8 cellular contexts compared by ENCODE assay signal in genomic region chr13:33251131-33251629, GRCh38. TPM values are rescaled to one million over a fixed set of nuclear protein-coding genes. Genes with fewer than 3 reads are reported as not detected.
A peak's percentile ranks its signal among the peaks of the same experiment; 100 is the strongest.
DNase-seq lines count a peak whose midpoint lies in the region; ATAC-seq and TF ChIP-seq lines count a peak whose summit lies in the region.

No MANE protein-coding gene starts in this region.

- no peaks in the 10 kb centered on the region for H3K9me2 ChIP-seq in PC-9 (ENCODE audit: insufficient read depth)

- H3K9me3 ChIP-seq in PC-9 (ENCODE audit: insufficient read depth, low read depth) (no peaks in the 10 kb centered on the region), subcutaneous abdominal adipose tissue (ENCODE audit: control insufficient read depth in 5 of 5, low read length in 5 of 5) (no peaks in the 10 kb centered on the region), Caco-2 (no peaks in the 10 kb centered on the region)

- no peak overlapping the region for H2AFZ ChIP-seq in PC-9

- peaks cover 7% of the 10 kb centered on the region for H3K9me3 Mint-ChIP-seq in Caco-2 (ENCODE audit: unreplicated experiment)

- peaks cover 16% of the 10 kb centered on the region for H3F3A ChIP-seq in PC-9 (ENCODE audit: insufficient read depth, low read depth)

- H3K4me3 Mint-ChIP-seq in Caco-2 (ENCODE audit: unreplicated experiment): no peak overlapping the region

- intact Hi-C loops in PC-9 (cut with micrococcal nuclease; ENCODE audit: unreplicated experiment) (no loop called here), Caco-2 (cut with micrococcal nuclease; ENCODE audit: unreplicated experiment) (no loop called here)

- H3K27ac ChIP-seq in PC-9 (peak overlapping the region; percentile 46), foreskin keratinocyte (peak overlapping the region; percentile 9), subcutaneous abdominal adipose tissue (ENCODE audit: low read depth, low read length) (peak overlapping the region; percentile 74)

- H3K9ac ChIP-seq in subcutaneous abdominal adipose tissue (ENCODE audit: low read length in 5 of 5): peak overlapping the region in 1 of 5 donors; percentile 13

- no TSS peak for BruUV-seq in PC-9 (replicated peaks; lab: Mats Ljungman, UMichigan)
- no TSS peak for BruUV-seq in Caco-2 (replicated peaks; lab: Mats Ljungman, UMichigan)

- H3K36me3 ChIP-seq in PC-9 (ENCODE audit: low read depth): no peaks in the 10 kb centered on the region
- H3K36me3 ChIP-seq in subcutaneous abdominal adipose tissue (ENCODE audit: control insufficient read depth in 5 of 5, insufficient read depth in 5 of 5, low read length in 5 of 5): peaks cover 0 to 5% (median 2%) of the 10 kb centered on the region in 5 donors
- H3K36me3 ChIP-seq in Caco-2 (ENCODE audit: control insufficient read depth, insufficient read depth, low read length): no peaks in the 10 kb centered on the region

- H3K36me3 Mint-ChIP-seq in Caco-2 (ENCODE audit: insufficient read depth, unreplicated experiment): no peaks in the 10 kb centered on the region

- POLR2A ChIA-PET in PC-9 (lab: Charles Lee; ENCODE audit: unreplicated experiment) (interaction anchor here (0.6 to 0.7 kb wide), 2 partner anchors 256 to 420 kb away, joined by 3 read pairs; no protein-coding TSS in a partner anchor), Caco-2 (lab: Charles Lee) (no interaction called here)

- peak; percentile 82 for ATAC-seq in GM18867 (IDR thresholded peaks at IDR 0.05; ENCODE audit: unreplicated experiment)
- peak; percentile 90 for ATAC-seq in HG02884 (IDR thresholded peaks at IDR 0.05; ENCODE audit: unreplicated experiment)
- ATAC-seq in foreskin keratinocyte: peak; percentile 99
- no peak for ATAC-seq in GM21526 (IDR thresholded peaks at IDR 0.05; ENCODE audit: low FRiP score, unreplicated experiment)
- ATAC-seq in GM18520 (IDR thresholded peaks at IDR 0.05; ENCODE audit: unreplicated experiment): no peak

- H3K27me3 ChIP-seq in PC-9 (ENCODE audit: insufficient read depth, low read depth) (no peaks in the 10 kb centered on the region), foreskin keratinocyte (no peaks in the 10 kb centered on the region), subcutaneous abdominal adipose tissue (ENCODE audit: control insufficient read depth in 5 of 5, insufficient read depth in 4 of 5, low read length in 5 of 5) (no peaks in the 10 kb centered on the region), Caco-2 (replicated peaks; ENCODE audit: control insufficient read depth, insufficient read depth, low read length) (no peaks in the 10 kb centered on the region)

- H3K4me2 ChIP-seq in PC-9: peak overlapping the region; percentile 61

- H3K4me1 Mint-ChIP-seq in Caco-2 (ENCODE audit: low read depth, unreplicated experiment): no peaks in the 10 kb centered on the region

- peaks cover 40% of the 10 kb centered on the region for H3K79me2 ChIP-seq in PC-9 (ENCODE audit: low read depth)

- H3K4me3 ChIP-seq in PC-9 (no peak overlapping the region), subcutaneous abdominal adipose tissue (ENCODE audit: low read depth in 1 of 5, low read length in 5 of 5) (peak overlapping the region in 1 of 5 donors; percentile 3), Caco-2 (ENCODE audit: low read depth, low read length) (no peak overlapping the region)

- CTCF ChIA-PET in PC-9 (lab: Charles Lee) (interaction anchor here (1.2 kb wide), 2 partner anchors 11 to 22 kb away, joined by 3 read pairs; no protein-coding TSS in a partner anchor), Caco-2 (lab: Charles Lee) (no interaction called here)

- H4K20me1 ChIP-seq in PC-9 (ENCODE audit: insufficient read depth): 0 out of 2 replicates have a peak, but pooled peaks cover 2% of the 10 kb centered on the region

- DNase-seq in PC-9 (peak; percentile 50 to 91), foreskin keratinocyte (peak; percentile 87 to 91), Caco-2 (no peak)

- H3K27ac Mint-ChIP-seq in Caco-2 (ENCODE audit: unreplicated experiment): no peak overlapping the region

- TF ChIP-seq CTCF in PC-9 (conservative IDR thresholded peaks at IDR 0.05) (no peak), foreskin keratinocyte (conservative IDR thresholded peaks at IDR 0.05) (no peak), Caco-2 (IDR thresholded peaks at IDR 0.05; ENCODE audit: insufficient read depth in 1 of 2, low read depth in 1 of 2, low read length in 1 of 2, severe bottlenecking in 1 of 2, unreplicated experiment in 1 of 2) (no peak)

- H3K27me3 Mint-ChIP-seq in Caco-2 (ENCODE audit: insufficient read depth, unreplicated experiment): no peaks in the 10 kb centered on the region

- H3K4me1 ChIP-seq in PC-9 (replicated peaks; ENCODE audit: insufficient read depth) (peaks cover 32% of the 10 kb centered on the region), foreskin keratinocyte (peaks cover 37% of the 10 kb centered on the region), subcutaneous abdominal adipose tissue (ENCODE audit: control insufficient read depth in 5 of 5, insufficient read depth in 5 of 5, low read length in 5 of 5) (peaks cover 0 to 21% (median 15%) of the 10 kb centered on the region in 5 donors), Caco-2 (no peaks in the 10 kb centered on the region)

RNA-seq across cellular contexts. Expression of gene STARD13, which starts 34.4 kb away (rescaled TPM):
- total RNA-seq in PC-9 (2021) (13.9 and 19.6 TPM in 2 replicates), foreskin keratinocyte (12.6 and 13.2 TPM in 2 replicates), Caco-2 (2022) (9.1 and 12.9 TPM in 2 replicates)
- polyA plus RNA-seq in foreskin keratinocyte: 2.3 and 3.5 TPM in 2 replicates

Comparison
In these comparisons a context has a peak if more than half of its experiments do, and no peak if none do; other contexts are left out.
1. ATAC-seq: peak in GM18867 (single experiment), HG02884 (single experiment) and foreskin keratinocyte (single experiment); none in GM21526 (single experiment) and GM18520 (single experiment).
2. DNase-seq: peak in PC-9 (2 of 2) and foreskin keratinocyte (2 of 2); none in Caco-2 (0 of 2).
3. H3K27ac ChIP-seq: peak in every context shown above with its lines; median percentile 74 in subcutaneous abdominal adipose tissue; 46 in PC-9; 9 in foreskin keratinocyte.